7 cellular contexts compared by ENCODE assay signal in genomic region chr1:7004181-7004580, GRCh38.
"Had no signal": no experiment of that assay in that cellular context is flagged by ENCODE, and none has a peak within 500 bp of the region (broad histone marks: within the 10 kb centered on the region; RNA-seq: fewer than 3 reads in every experiment).

No MANE protein-coding gene starts in this region.

- H3K4me3 Mint-ChIP-seq: HFFc6, IgD-negative memory B cell had no signal

- H3K36me3 ChIP-seq: HAP-1 had no signal

- H3K4me1 Mint-ChIP-seq: IgD-negative memory B cell had no signal

- H3K27ac ChIP-seq: GM23248, HL-60 had no signal

- H3K36me3 Mint-ChIP-seq: IgD-negative memory B cell had no signal

- DNase-seq: GM23248, GOT3, H7, HFFc6 had no signal

- H3K9me3 Mint-ChIP-seq: HFFc6 had no signal

- H3K27ac Mint-ChIP-seq: HFFc6, IgD-negative memory B cell had no signal

- H3K4me3 ChIP-seq: GM23248, HAP-1 had no signal

- H3K9me3 ChIP-seq: HAP-1 had no signal

- H3K4me1 ChIP-seq: HAP-1 had no signal
